In genomic region chr14:53842938-53843337, GRCh38 we compare ENCODE assay signal across 1 cellular context.
TF ChIP-seq lines count a peak whose summit lies in the region.

No MANE protein-coding gene starts in this region.

TF ChIP-seq in endothelial cell of umbilical vein, 7 proteins besides CTCF, POLR2A, EP300 and RAD21:
- TF ChIP-seq GATA2 (IDR thresholded peaks at IDR 0.05; ENCODE audit: insufficient read depth, insufficient read length, low read depth, low read length) (peak; percentile 83), POLR2AphosphoS5 (IDR thresholded peaks at IDR 0.05; ENCODE audit: insufficient read depth, low read depth, low read length) (peak; percentile 84), FOS (IDR thresholded peaks at IDR 0.05; ENCODE audit: borderline replicate concordance, insufficient read depth, low read length) (peak; percentile 52), EZH2 (IDR thresholded peaks at IDR 0.05; ENCODE audit: borderline replicate concordance, low read depth, low read length, severe bottlenecking) (no peak), MAX (IDR thresholded peaks at IDR 0.05; ENCODE audit: insufficient read depth, insufficient read length) (no peak), JUN (IDR thresholded peaks at IDR 0.05; ENCODE audit: borderline replicate concordance, insufficient read depth, insufficient read length, low read depth) (peak; percentile 46)
